17 cellular contexts compared by ENCODE assay signal in the genomic region with DNA sequence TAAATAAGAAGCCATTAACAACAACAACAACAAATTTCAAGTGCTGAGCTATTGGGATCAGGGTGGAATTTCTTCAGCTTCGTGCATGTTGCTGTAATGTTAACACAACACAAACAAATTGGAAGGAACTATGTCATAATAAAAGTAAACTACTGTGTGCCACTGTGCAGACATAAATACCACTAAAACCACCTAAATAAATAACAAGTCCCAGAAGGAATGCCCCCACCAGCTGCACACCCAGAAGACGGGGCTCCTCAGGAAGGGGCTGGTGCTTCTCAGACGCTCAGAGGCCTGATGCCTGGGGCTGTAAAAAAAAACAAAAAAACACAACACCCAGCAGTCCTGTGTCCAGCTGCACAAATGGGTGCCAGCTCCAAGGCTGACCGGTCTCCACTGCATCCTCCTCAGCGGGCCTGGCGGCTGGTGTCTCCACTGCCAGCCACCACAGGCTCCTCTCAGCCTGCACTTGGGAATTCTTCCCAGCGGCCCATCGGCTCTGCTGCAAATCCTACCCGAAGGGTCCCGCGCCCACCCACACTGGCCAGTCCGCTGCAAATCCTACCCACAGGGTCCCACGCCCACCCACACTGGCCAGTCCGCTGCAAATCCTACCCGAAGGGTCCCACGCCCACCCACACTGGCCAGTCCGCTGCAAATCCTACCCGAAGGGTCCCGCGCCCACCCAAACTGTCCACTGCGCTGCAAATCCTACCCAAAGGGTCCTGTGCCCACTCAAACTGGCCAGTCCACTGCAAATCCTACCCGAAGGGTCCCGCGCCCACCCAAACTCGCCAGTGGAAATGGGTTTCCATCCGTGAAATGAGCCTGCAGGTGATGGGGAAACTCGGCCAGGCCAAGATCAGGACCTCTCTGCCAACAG.
"Had no signal": no experiment of that assay in that cellular context is flagged by ENCODE, and none has a peak within 500 bp of the region (broad histone marks: within the 10 kb centered on the region; RNA-seq: fewer than 3 reads in every experiment).

No MANE protein-coding gene starts in this region.

- DNase-seq: activated CD4-positive, alpha-beta T cell treated with anti-CD3 and anti-CD28 coated beads, Interleukin-2, amount 10 ng/mL, durations not matched to agents 24 days and 14 days; activated CD8-positive, alpha-beta memory T cell treated with anti-CD3 and anti-CD28 coated beads for 24 hours; amniotic stem cell; effector CD4-positive, alpha-beta T cell; kidney glomerular epithelial cell; naive thymus-derived CD4-positive, alpha-beta T cell; stimulated activated CD4-positive, alpha-beta T cell treated with anti-CD3 and anti-CD28 coated beads, Interleukin-4, amount 100 ng/mL, for 1 hour; stomach; T-helper 1 cell; uterus had no signal

- H3K4me3 Mint-ChIP-seq: activated CD4-positive, alpha-beta T cell treated with anti-CD3 and anti-CD28 coated beads, Interleukin-2, amount 10 ng/mL, durations not matched to agents 24 days and 14 days; activated naive CD4-positive, alpha-beta T cell treated with anti-CD3 and anti-CD28 coated beads, Interleukin-2, amount 50 U/mL, for 24 hours; naive thymus-derived CD4-positive, alpha-beta T cell had no signal

- H3K27ac ChIP-seq: epithelial cell of prostate, neutrophil, right atrium auricular region, SK-N-MC, stomach, uterus had no signal

- H3K4me1 ChIP-seq: right atrium auricular region, stomach, uterus had no signal

- H3K4me1 Mint-ChIP-seq: activated CD4-positive, alpha-beta T cell treated with anti-CD3 and anti-CD28 coated beads, Interleukin-2, amount 10 ng/mL, durations not matched to agents 24 days and 14 days; activated naive CD4-positive, alpha-beta T cell treated with anti-CD3 and anti-CD28 coated beads, Interleukin-2, amount 50 U/mL, for 24 hours had no signal

- H3K27me3 Mint-ChIP-seq: activated CD4-positive, alpha-beta T cell treated with anti-CD3 and anti-CD28 coated beads, Interleukin-2, amount 10 ng/mL, durations not matched to agents 24 days and 14 days; activated naive CD4-positive, alpha-beta T cell treated with anti-CD3 and anti-CD28 coated beads, Interleukin-2, amount 50 U/mL, for 24 hours; naive thymus-derived CD4-positive, alpha-beta T cell had no signal

- H3K4me3 ChIP-seq: right atrium auricular region, SK-N-MC, stomach, uterus had no signal

- ATAC-seq: naive thymus-derived CD4-positive, alpha-beta T cell had no signal

- H3K27ac Mint-ChIP-seq: activated CD4-positive, alpha-beta T cell treated with anti-CD3 and anti-CD28 coated beads, Interleukin-2, amount 10 ng/mL, durations not matched to agents 24 days and 14 days; activated naive CD4-positive, alpha-beta T cell treated with anti-CD3 and anti-CD28 coated beads, Interleukin-2, amount 50 U/mL, for 24 hours; activated T-helper 2 cell treated with anti-CD3 and anti-CD28 coated beads, Interferon-gamma antibody, Interleukin-2, Interleukin-4, amounts not matched to agents 10 μg/mL and 5 μg/mL and 100 μg/mL, durations not matched to agents 14 hours and 24 hours and 36 hours; naive thymus-derived CD4-positive, alpha-beta T cell had no signal

- H3K36me3 ChIP-seq: neutrophil, right atrium auricular region, uterus had no signal

- H3K27me3 ChIP-seq: neutrophil, right atrium auricular region, stomach, uterus had no signal

- FAIRE-seq: colon had no signal
